1 cellular context compared by ENCODE assay signal in the genomic region with DNA sequence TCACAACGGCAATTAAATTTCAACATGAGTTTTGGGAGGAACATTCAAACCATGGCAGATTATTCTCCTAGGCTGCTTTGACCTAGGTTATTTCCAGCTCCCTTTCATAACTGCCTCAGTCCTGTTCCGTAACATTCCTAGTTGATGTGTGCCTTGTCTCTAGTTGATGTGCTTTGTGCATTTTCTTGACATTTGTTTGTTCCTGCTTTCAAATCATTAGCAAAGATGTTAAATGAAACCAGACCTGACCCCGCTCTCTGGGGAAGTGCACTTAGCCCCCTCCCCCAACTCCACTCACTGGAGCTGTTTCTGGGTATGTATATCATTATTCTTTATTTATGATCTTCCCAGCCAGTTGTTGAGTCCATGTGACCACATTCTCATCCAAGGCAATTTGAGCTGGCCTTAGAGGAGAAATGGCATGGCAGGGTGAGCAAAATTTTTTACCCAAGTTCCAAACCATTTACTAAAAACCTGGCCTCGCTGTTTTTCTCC.
TF ChIP-seq lines count a peak whose summit lies in the region.

No MANE protein-coding gene starts in this region.

TF ChIP-seq in WTC11, 78 proteins besides CTCF, POLR2A, EP300 and RAD21 (continued from another document):
- TF ChIP-seq ESRRA (CRISPR knock-in tag; IDR thresholded peaks at IDR 0.05; ENCODE audit: borderline replicate concordance) (no peak), GTF2I (CRISPR knock-in tag; conservative IDR thresholded peaks at IDR 0.05) (no peak)
